In the genomic region with DNA sequence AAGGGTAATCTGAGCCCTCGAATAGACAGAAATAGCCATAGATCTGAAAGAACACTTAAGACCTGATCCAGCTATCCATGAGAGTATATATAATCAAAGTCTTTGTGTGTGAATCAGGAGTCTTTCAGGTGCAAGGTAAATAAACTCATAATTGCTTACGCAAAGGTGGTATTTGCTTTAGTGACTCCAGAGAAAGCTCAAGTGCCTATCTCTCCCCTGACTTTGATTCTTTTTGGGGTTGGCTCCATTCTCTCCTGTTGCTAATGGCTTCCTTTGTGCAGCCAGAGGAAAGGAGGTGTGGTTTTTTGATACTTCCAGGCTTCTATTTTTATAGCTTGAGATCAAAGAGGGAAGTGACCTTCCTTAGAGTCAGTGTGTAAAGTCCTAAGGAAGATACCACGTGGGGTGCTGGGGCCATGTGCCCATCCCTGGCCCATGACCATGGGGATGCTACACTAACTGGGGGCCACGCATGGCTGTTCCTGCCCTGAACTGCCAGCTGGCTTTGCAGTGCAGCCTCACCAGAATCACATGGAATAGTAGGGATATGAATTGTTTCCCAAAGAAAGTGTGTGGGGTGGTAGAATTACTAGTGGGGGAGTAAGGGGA, we compare ENCODE assay signal across 18 cellular contexts. TPM values are rescaled to one million over a fixed set of nuclear protein-coding genes. Genes with fewer than 3 reads are reported as not detected.
DNase-seq lines count a peak whose midpoint lies in the region; ATAC-seq, FAIRE-seq and TF ChIP-seq lines count a peak whose summit lies in the region.
"Had no signal": no experiment of that assay in that cellular context is flagged by ENCODE, and none has a peak within 500 bp of the region (broad histone marks: within the 10 kb centered on the region; RNA-seq: fewer than 3 reads in every experiment).

No MANE protein-coding gene starts in this region.

- H3K4me3 ChIP-seq in HepG2 (replicated peaks in 1 of 3; ENCODE audit: insufficient read depth in 1 of 3, low read depth in 2 of 3, low read length in 3 of 3), result no peak overlapping the region

- H3K9ac ChIP-seq in HepG2 (ENCODE audit: insufficient read depth, low read depth, low read length), result no peak overlapping the region

- H3K36me3 ChIP-seq in HepG2 (replicated peaks in 1 of 2; ENCODE audit: control insufficient read depth in 1 of 2, insufficient read depth in 2 of 2, low read length in 2 of 2), result no peaks in the 10 kb centered on the region; a peak in 1 of 5 replicates
- H3K36me3 ChIP-seq: WERI-Rb-1 had no signal

- TF ChIP-seq EP300 in HepG2 (IDR thresholded peaks at IDR 0.05; ENCODE audit: low read depth in 2 of 2, low read length in 2 of 2) (no peak), HepG2 (CRISPR knock-in tag; IDR thresholded peaks at IDR 0.05; ENCODE audit: borderline replicate concordance) (no peak)

- no peak for TF ChIP-seq CTCF in HepG2 (CRISPR knock-in tag; IDR thresholded peaks at IDR 0.05)

- H3K27me3 ChIP-seq in HepG2 (ENCODE audit: control insufficient read depth in 1 of 2, insufficient read depth in 2 of 2, low read length in 2 of 2), result no peaks in the 10 kb centered on the region

- no peak for FAIRE-seq in HepG2 (lab: Jason Lieb, UNC)
- FAIRE-seq: HTR-8/SVneo, urothelium cell line had no signal

- DNase-seq in DMS153 treated with DMSO at 0.1 percent for 48 hours (lab: John Stamatoyannopoulos, UW; ENCODE audit: unreplicated experiment), result peak; percentile 9
- DNase-seq in KBM-7, result peak; percentile 22
- DNase-seq in NCI-H69 (lab: John Stamatoyannopoulos, UW), result peak; percentile 70
- peak; percentile 60 for DNase-seq in HepG2 (ENCODE audit: low spot score)
- DNase-seq in OCI-M1 (lab: John Stamatoyannopoulos, UW), result no peak
- DNase-seq in kidney glomerular epithelial cell (lab: John Stamatoyannopoulos, UW), result no peak
- DNase-seq: activated CD4-positive, alpha-beta T cell treated with anti-CD3 and anti-CD28 coated beads, Interleukin-2, amount 50 U/mL, for 4 hours; activated naive CD4-positive, alpha-beta T cell treated with anti-CD3 and anti-CD28 coated beads, Interleukin-2, amount 10 ng/mL, durations not matched to agents 7 days and 5 days; aorta; effector CD8-positive, alpha-beta T cell; glutamatergic neuron; naive B cell; NCI-H2171 treated with DMSO at 0.1 percent for 48 hours; stimulated activated CD4-positive, alpha-beta T cell treated with anti-CD3 and anti-CD28 coated beads, Interleukin-4, amount 100 ng/mL, for 1 hour; WERI-Rb-1 had no signal

- WGBS in HepG2 (ENCODE audit: low lambda C conversion rate), result 41% methylated on average over 4 of the region's 4 CpGs

- H3K27ac ChIP-seq in HepG2 (ENCODE audit: extremely low read length, insufficient read depth, low read length), result no peak overlapping the region
- H3K27ac ChIP-seq: WERI-Rb-1 had no signal

- no peak for TF ChIP-seq POLR2A in HepG2 (IDR thresholded peaks at IDR 0.05; ENCODE audit: insufficient read depth in 1 of 2, low read depth in 2 of 2, low read length in 2 of 2)

- no peak overlapping the region for H3K4me2 ChIP-seq in HepG2 (ENCODE audit: low read depth, low read length)

- in situ Hi-C loops in KBM-7 (cut with MboI; ENCODE audit: low pct_unique_long_range_greater_than_20kb, low sequenced_read_pairs), result no loop called here
- in situ Hi-C loops in HepG2 (cut with HindIII; ENCODE audit: extremely low pct_ligation_motif_present, low pct_unique_long_range_greater_than_20kb), result no loop called here

- POLR2A ChIA-PET in HepG2 (lab: Yijun Ruan, JAX), result interaction anchor here (1.6 kb wide), 1 partner anchor 174 kb away, joined by 5 read pairs; a partner anchor contains a TSS

- intact Hi-C loops in HepG2 (cut with micrococcal nuclease; ENCODE audit: unreplicated experiment), result no loop called here

- peaks cover 77% of the 10 kb centered on the region for H3K79me2 ChIP-seq in HepG2 (ENCODE audit: insufficient read depth, low read length)

- BruUV-seq in HepG2 (replicated peaks; lab: Mats Ljungman, UMichigan), result no TSS peak

- no peaks in the 10 kb centered on the region for H3K9me3 ChIP-seq in HepG2 (ENCODE audit: low read length)

- CTCF ChIA-PET in HepG2 (lab: Yijun Ruan, JAX; ENCODE audit: low intra/inter-chr PET ratio, low total read pairs), result no interaction called here

- H3K4me1 ChIP-seq in HepG2 (ENCODE audit: insufficient read depth, low read length), result peaks cover 51% of the 10 kb centered on the region

- H4K20me1 ChIP-seq in HepG2 (ENCODE audit: insufficient read depth, low read length), result 0 out of 2 replicates have a peak, but pooled peaks cover 8% of the 10 kb centered on the region

- ATAC-seq in HepG2, result no peak
- no peak for ATAC-seq in GM21717 (IDR thresholded peaks at IDR 0.05; ENCODE audit: unreplicated experiment)

- no peak for TF ChIP-seq RAD21 in HepG2 (CRISPR knock-in tag; IDR thresholded peaks at IDR 0.05)

- no peak overlapping the region for H2AFZ ChIP-seq in HepG2 (ENCODE audit: low read length)

TF ChIP-seq in HepG2, 621 proteins besides CTCF, POLR2A, EP300 and RAD21 (continues in another document):
- TF ChIP-seq FOXA1 (IDR thresholded peaks at IDR 0.05) (no peak), FOXA1 (CRISPR knock-in tag; IDR thresholded peaks at IDR 0.05) (peak; percentile 50; the same call in 1 of the 2 replicates), TCF7 (IDR thresholded peaks at IDR 0.05; ENCODE audit: low read depth) (peak; percentile 29; the same call in 1 of the 2 replicates), TBX2 (CRISPR knock-in tag; IDR thresholded peaks at IDR 0.05; ENCODE audit: borderline replicate concordance) (0 out of 2 replicates have a peak, but pooled peaks have one; percentile 35), MBD4 (IDR thresholded peaks at IDR 0.05; ENCODE audit: borderline replicate concordance, low read length) (no peak)
- TF ChIP-seq, protein P1, sequence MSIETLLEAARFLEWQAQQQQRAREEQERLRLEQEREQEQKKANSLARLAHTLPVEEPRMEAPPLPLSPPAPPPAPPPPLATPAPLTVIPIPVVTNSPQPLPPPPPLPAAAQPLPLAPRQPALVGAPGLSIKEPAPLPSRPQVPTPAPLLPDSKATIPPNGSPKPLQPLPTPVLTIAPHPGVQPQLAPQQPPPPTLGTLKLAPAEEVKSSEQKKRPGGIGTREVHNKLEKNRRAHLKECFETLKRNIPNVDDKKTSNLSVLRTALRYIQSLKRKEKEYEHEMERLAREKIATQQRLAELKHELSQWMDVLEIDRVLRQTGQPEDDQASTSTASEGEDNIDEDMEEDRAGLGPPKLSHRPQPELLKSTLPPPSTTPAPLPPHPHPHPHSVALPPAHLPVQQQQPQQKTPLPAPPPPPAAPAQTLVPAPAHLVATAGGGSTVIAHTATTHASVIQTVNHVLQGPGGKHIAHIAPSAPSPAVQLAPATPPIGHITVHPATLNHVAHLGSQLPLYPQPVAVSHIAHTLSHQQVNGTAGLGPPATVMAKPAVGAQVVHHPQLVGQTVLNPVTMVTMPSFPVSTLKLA (IDR thresholded peaks at IDR 0.05), result peak; percentile 73
- TF ChIP-seq, protein P2, sequence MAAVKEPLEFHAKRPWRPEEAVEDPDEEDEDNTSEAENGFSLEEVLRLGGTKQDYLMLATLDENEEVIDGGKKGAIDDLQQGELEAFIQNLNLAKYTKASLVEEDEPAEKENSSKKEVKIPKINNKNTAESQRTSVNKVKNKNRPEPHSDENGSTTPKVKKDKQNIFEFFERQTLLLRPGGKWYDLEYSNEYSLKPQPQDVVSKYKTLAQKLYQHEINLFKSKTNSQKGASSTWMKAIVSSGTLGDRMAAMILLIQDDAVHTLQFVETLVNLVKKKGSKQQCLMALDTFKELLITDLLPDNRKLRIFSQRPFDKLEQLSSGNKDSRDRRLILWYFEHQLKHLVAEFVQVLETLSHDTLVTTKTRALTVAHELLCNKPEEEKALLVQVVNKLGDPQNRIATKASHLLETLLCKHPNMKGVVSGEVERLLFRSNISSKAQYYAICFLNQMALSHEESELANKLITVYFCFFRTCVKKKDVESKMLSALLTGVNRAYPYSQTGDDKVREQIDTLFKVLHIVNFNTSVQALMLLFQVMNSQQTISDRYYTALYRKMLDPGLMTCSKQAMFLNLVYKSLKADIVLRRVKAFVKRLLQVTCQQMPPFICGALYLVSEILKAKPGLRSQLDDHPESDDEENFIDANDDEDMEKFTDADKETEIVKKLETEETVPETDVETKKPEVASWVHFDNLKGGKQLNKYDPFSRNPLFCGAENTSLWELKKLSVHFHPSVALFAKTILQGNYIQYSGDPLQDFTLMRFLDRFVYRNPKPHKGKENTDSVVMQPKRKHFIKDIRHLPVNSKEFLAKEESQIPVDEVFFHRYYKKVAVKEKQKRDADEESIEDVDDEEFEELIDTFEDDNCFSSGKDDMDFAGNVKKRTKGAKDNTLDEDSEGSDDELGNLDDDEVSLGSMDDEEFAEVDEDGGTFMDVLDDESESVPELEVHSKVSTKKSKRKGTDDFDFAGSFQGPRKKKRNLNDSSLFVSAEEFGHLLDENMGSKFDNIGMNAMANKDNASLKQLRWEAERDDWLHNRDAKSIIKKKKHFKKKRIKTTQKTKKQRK (IDR thresholded peaks at IDR 0.05; ENCODE audit: low read length), result no peak

RNA-seq across cellular contexts. Expression of a gene that starts 45.8 kb away (rescaled TPM):
- total RNA-seq in HepG2 (2016; rRNA removed; fragmentation: Illumina TruSeq; extraction: Trizol), result 32.8 and 36.0 TPM in 2 replicates
- total RNA-seq in HepG2 (2016; cell fraction: cytosol; rRNA removed; fragmentation: Illumina TruSeq; extraction: Trizol; ENCODE audit: low read depth), result 2.9 and 4.3 TPM in 2 replicates
- total RNA-seq in HepG2 (2016; cell fraction: insoluble cytoplasmic fraction; rRNA removed; fragmentation: Illumina TruSeq; extraction: Trizol), result 32.0 and 35.5 TPM in 2 replicates
- total RNA-seq in HepG2 (2016; cell fraction: membrane; rRNA removed; fragmentation: Illumina TruSeq; extraction: Trizol), result 13.6 and 15.7 TPM in 2 replicates
- total RNA-seq in HepG2 (2016; cell fraction: nucleus; rRNA removed; fragmentation: Illumina TruSeq; extraction: Trizol), result 27.7 and 32.7 TPM in 2 replicates
- 12.0 and 15.0 TPM in 2 replicates for polyA plus RNA-seq in HepG2 (2011; rRNA removed)
- polyA plus RNA-seq in HepG2 (2011; cell fraction: cytosol; rRNA removed), result 6.2 and 9.6 TPM in 2 replicates
- 7.0 and 7.5 TPM in 2 replicates for polyA plus RNA-seq in HepG2 (2011; cell fraction: nucleus; rRNA removed)
- 12.9 and 15.1 TPM in 2 replicates for polyA plus RNA-seq in HepG2 (2012)
- polyA plus RNA-seq in HepG2 (2016; cell fraction: cytosol; fragmentation: Illumina TruSeq; extraction: Trizol; ENCODE audit: low read depth), result 0.93 and 0.94 TPM in 2 replicates
- polyA plus RNA-seq in HepG2 (2016; cell fraction: insoluble cytoplasmic fraction; fragmentation: Illumina TruSeq; extraction: Trizol; ENCODE audit: low read depth), result 29.7 and 32.3 TPM in 2 replicates
- polyA plus RNA-seq in HepG2 (2016; cell fraction: membrane; fragmentation: Illumina TruSeq; extraction: Trizol; ENCODE audit: low read depth), result 5.3 and 6.4 TPM in 2 replicates
- 32.1 and 32.7 TPM in 2 replicates for polyA plus RNA-seq in HepG2 (2016; cell fraction: nucleus; fragmentation: Illumina TruSeq; extraction: Trizol; ENCODE audit: insufficient read depth, low read depth)
- polyA minus RNA-seq in HepG2 (2011; rRNA and poly(A)+ RNA removed; ENCODE audit: low replicate concordance), result 11.8 and 15.0 TPM in 2 replicates
- polyA minus RNA-seq in HepG2 (2011; cell fraction: cytosol; rRNA and poly(A)+ RNA removed), result 21.1 and 22.3 TPM in 2 replicates
- 33.9 and 35.8 TPM in 2 replicates for polyA minus RNA-seq in HepG2 (2011; cell fraction: nucleus; rRNA and poly(A)+ RNA removed)

Comparison
In these comparisons a context has a peak if more than half of its experiments do, and no peak if none do; other contexts are left out.
1. DNase-seq: peak in DMS153 treated with DMSO at 0.1 percent for 48 hours (single experiment), KBM-7 (single experiment), NCI-H69 (single experiment) and HepG2 (single experiment); none in OCI-M1 (single experiment) and kidney glomerular epithelial cell (single experiment).